Comparison of ENCODE assay signal across 1 cellular context in the genomic region with DNA sequence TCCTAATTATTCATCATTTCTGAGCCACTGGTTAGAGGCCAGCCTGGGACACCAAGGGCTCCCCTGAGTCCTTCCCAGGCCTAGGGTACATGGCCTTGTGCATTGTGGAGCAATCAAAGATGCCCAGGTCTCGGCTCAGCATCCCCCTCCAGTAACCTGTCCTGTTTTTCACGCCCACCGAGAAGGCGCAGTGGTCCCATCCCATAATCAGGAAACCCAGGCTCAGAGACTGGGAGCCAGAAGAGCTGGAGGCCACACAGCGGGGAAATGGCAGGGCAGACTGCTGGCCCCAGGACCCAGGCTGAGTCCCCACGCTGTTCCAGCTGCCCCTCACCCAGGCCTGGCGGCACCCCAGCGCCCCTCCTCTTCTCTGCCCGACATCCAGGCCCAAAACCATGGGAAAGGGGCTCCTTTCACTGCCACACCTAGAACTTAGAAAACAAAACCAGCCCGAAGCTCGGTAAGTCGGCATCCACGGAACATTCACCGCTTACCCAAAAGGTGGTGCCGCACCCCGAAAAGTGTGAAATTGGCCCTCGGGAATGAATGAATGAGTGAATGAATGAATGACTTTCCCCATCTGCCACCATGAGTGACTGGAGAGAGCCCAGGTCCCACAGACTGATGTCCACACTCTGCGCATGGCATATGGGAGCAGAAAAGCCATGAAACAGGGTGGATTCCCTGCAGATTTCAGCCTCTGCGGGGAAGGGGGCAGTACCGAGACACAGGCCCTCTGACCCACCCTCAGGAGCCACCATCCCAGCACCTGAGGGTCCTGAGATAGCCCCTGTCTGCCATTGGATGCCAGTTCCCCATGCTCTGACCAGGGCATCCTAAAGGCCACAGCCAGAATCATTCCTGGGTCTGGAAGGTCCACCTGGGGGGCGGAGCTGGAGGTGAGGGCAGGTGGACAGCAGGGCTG.
TF ChIP-seq lines count a peak whose summit lies in the region.

No MANE protein-coding gene starts in this region.

TF ChIP-seq in HepG2, 621 proteins besides CTCF, POLR2A, EP300 and RAD21 (continued from another document):
- TF ChIP-seq MIXL1 (CRISPR knock-in tag; IDR thresholded peaks at IDR 0.05) (no peak), SRSF9 (IDR thresholded peaks at IDR 0.05; ENCODE audit: borderline replicate concordance, insufficient read depth, low read depth, low read length, poor library complexity, severe bottlenecking) (no peak), GPN1 (CRISPR knock-in tag; IDR thresholded peaks at IDR 0.05; ENCODE audit: borderline replicate concordance) (no peak), NFYC (CRISPR knock-in tag; IDR thresholded peaks at IDR 0.05) (no peak), MATR3 (CRISPR knock-in tag; IDR thresholded peaks at IDR 0.05) (no peak), TOPORS (CRISPR knock-in tag; IDR thresholded peaks at IDR 0.05) (no peak), ZNF615 (CRISPR knock-in tag; IDR thresholded peaks at IDR 0.05; ENCODE audit: borderline replicate concordance) (no peak), ZNF552 (CRISPR knock-in tag; IDR thresholded peaks at IDR 0.05; ENCODE audit: borderline replicate concordance) (no peak), CCAR2 (optimal IDR thresholded peaks at IDR 0.05; ENCODE audit: low read depth, low read length) (no peak)
